In genomic region chr13:67392014-67392413, GRCh38 we compare ENCODE assay signal across 6 cellular contexts.
"Had no signal": no experiment of that assay in that cellular context is flagged by ENCODE, and none has a peak within 500 bp of the region (broad histone marks: within the 10 kb centered on the region; RNA-seq: fewer than 3 reads in every experiment).

No MANE protein-coding gene starts in this region.

- H3K27ac ChIP-seq: HL-60 had no signal

- DNase-seq: IMR-90, KBM-7, KG1 had no signal

- H3K4me3 ChIP-seq: K562 had no signal

- ATAC-seq: HepG2, K562 had no signal
